8 cellular contexts compared by ENCODE assay signal in the genomic region with DNA sequence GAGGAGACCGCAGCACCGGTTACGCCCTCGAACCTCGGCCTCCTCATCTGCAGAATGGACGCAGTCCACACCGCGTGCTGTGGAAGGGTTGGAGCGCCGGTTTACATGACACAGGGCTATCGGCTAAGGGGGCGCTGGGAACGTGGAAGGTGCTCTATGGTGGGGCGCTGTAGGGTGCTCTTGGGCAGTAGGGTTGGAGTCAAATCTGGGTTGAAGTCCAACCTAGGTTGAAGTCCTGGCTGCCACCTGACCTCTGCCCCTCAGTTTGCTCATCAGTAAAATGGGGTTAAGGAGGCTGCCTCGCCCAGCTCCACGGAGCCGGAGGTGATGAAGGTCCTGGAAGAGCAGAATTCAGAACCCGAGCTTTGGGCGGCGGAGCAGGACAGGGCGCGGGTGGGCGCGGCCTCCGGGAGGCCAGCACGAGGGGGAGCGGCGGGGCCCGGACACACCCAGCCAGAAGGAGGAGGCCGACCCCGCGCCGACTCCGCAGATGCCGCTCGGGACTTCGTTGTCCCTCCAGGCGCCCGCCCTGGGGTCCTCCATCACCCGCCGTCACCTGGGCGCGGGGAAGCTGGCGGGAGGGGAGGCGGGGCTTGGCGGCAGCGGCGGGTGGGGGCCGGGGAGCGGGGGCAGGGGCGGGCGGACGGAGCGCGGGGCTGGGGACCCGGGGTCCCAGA. TPM values are rescaled to one million over a fixed set of nuclear protein-coding genes. Genes with fewer than 3 reads are reported as not detected.
DNase-seq lines count a peak whose midpoint lies in the region; ATAC-seq and TF ChIP-seq lines count a peak whose summit lies in the region.

No MANE protein-coding gene starts in this region.

- peak overlapping the region; percentile 79 for H3K4me3 Mint-ChIP-seq in activated T-cell treated with anti-CD3 and anti-CD28 coated beads, Interleukin-2, amount 50 U/mL, for 4 hours
- H3K4me3 Mint-ChIP-seq in immature natural killer cell: peak overlapping the region; percentile 72 to 85 (median 77)

- TF ChIP-seq POLR2A in transverse colon (IDR thresholded peaks at IDR 0.05): no peak

- 0 to 28% methylated on average over 8 to 39 of the region's 56 CpGs for WGBS in transverse colon (ENCODE audit: low coverage in 1 of 2), 2 donors

- peaks cover 35% of the 10 kb centered on the region for H3K27me3 Mint-ChIP-seq in activated T-cell treated with anti-CD3 and anti-CD28 coated beads, Interleukin-2, amount 50 U/mL, for 4 hours (ENCODE audit: low read depth)
- H3K27me3 Mint-ChIP-seq in immature natural killer cell (ENCODE audit: low read depth in 3 of 3): peaks cover 14 to 19% (median 15%) of the 10 kb centered on the region in 3 donors

- peak overlapping the region in 3 of 4 donors; percentile 22 to 43 (median 37) for H3K4me3 ChIP-seq in transverse colon

- H3K9me3 Mint-ChIP-seq in activated T-cell treated with anti-CD3 and anti-CD28 coated beads, Interleukin-2, amount 50 U/mL, for 4 hours: no peaks in the 10 kb centered on the region
- no peaks in the 10 kb centered on the region for H3K9me3 Mint-ChIP-seq in immature natural killer cell

- H3K27me3 ChIP-seq in transverse colon: peaks cover 45% of the 10 kb centered on the region

- no peak overlapping the region for H3K27ac ChIP-seq in transverse colon

- in situ Hi-C loops in transverse colon (cut with MboI; ENCODE audit: low pct_ligation_motif_present in 1 of 4, low pct_unique_long_range_greater_than_20kb in 1 of 4, low sequenced_read_pairs in 3 of 4): no loop called here

- H3K36me3 Mint-ChIP-seq in activated T-cell treated with anti-CD3 and anti-CD28 coated beads, Interleukin-2, amount 50 U/mL, for 4 hours (ENCODE audit: insufficient read depth): no peaks in the 10 kb centered on the region
- peaks cover 0 to 5% (median 0%) of the 10 kb centered on the region in 3 donors for H3K36me3 Mint-ChIP-seq in immature natural killer cell

- peak in 1 of 2 donors; percentile 19 for ATAC-seq in activated T-cell treated with anti-CD3 and anti-CD28 coated beads, Interleukin-2, amount 50 U/mL, for 4 hours
- no peak for ATAC-seq in HG03439 (IDR thresholded peaks at IDR 0.05; ENCODE audit: unreplicated experiment)
- ATAC-seq in HG02610 (IDR thresholded peaks at IDR 0.05; ENCODE audit: unreplicated experiment): no peak

- H3K4me1 ChIP-seq in transverse colon: peaks cover 9 to 18% (median 13%) of the 10 kb centered on the region in 4 donors

- no peaks in the 10 kb centered on the region for H3K36me3 ChIP-seq in transverse colon

- DNase-seq in activated T-cell treated with anti-CD3 and anti-CD28 coated beads, Interleukin-2, amount 50 U/mL, for 4 hours: no peak
- DNase-seq in activated T-cell treated with anti-CD3 and anti-CD28 coated beads for 4 hours: no peak
- peak; percentile 55 for DNase-seq in activated CD8-positive, alpha-beta memory T cell treated with anti-CD3 and anti-CD28 coated beads, Interleukin-2, amount 50 U/mL, for 48 hours
- no peak for DNase-seq in immature natural killer cell
- no peak for DNase-seq in transverse colon
- DNase-seq in activated CD4-positive, alpha-beta T cell treated with anti-CD3 and anti-CD28 coated beads for 48 hours: no peak

- no peaks in the 10 kb centered on the region for H3K9me3 ChIP-seq in transverse colon

- peaks cover 15% of the 10 kb centered on the region for H3K4me1 Mint-ChIP-seq in activated T-cell treated with anti-CD3 and anti-CD28 coated beads, Interleukin-2, amount 50 U/mL, for 4 hours (ENCODE audit: low read depth)
- peaks cover 18 to 19% of the 10 kb centered on the region in 2 donors for H3K4me1 Mint-ChIP-seq in immature natural killer cell

- intact Hi-C loops in transverse colon (cut with DNase I; ENCODE audit: low total_unique reads): loop anchor here (10.0 kb wide), 1 partner anchor 418 kb away; no protein-coding TSS in a partner anchor

- TF ChIP-seq EP300 in transverse colon (IDR thresholded peaks at IDR 0.05; ENCODE audit: low read depth): no peak

- TF ChIP-seq CTCF in transverse colon (IDR thresholded peaks at IDR 0.05): no peak

- H3K27ac Mint-ChIP-seq in immature natural killer cell: no peak overlapping the region

RNA-seq across cellular contexts. Expression of gene GAREM2, which starts 0.6 kb away (rescaled TPM):
- 1 to 10 TPM; 2.4 to 4.1 (median 3.2) TPM for total RNA-seq in activated T-cell treated with anti-CD3 and anti-CD28 coated beads, Interleukin-2, amount 50 U/mL, for 4 hours
- 1 to 10 TPM in 2 of 3 donors, under 1 TPM in 1; 0.50 to 3.5 (median 1.4) TPM for polyA plus RNA-seq in immature natural killer cell
- 1 to 10 TPM in 3 of 4 donors, not detected in 1; 1.5 to 4.6 (median 2.2) TPM for total RNA-seq in transverse colon
